16 cellular contexts compared by ENCODE assay signal in genomic region chr1:102853701-102854187, GRCh38.
"Had no signal": no experiment of that assay in that cellular context is flagged by ENCODE, and none has a peak within 500 bp of the region (broad histone marks: within the 10 kb centered on the region; RNA-seq: fewer than 3 reads in every experiment).

No MANE protein-coding gene starts in this region.

- H3K27ac ChIP-seq: body of pancreas, psoas muscle, uterus had no signal

- H3K27me3 ChIP-seq: body of pancreas, uterus had no signal

- H3K36me3 ChIP-seq: uterus had no signal

- H3K4me3 ChIP-seq: body of pancreas, psoas muscle, uterus had no signal

- H3K9me3 ChIP-seq: body of pancreas, psoas muscle, uterus had no signal

- H3K4me1 ChIP-seq: body of pancreas, psoas muscle, uterus had no signal

- ATAC-seq: body of pancreas, sciatic nerve had no signal

- DNase-seq: activated CD4-positive, alpha-beta memory T cell treated with anti-CD3 and anti-CD28 coated beads, Interleukin-2, amount 10 ng/mL, durations not matched to agents 7 days and 5 days; activated CD4-positive, alpha-beta T cell treated with anti-CD3 and anti-CD28 coated beads for 4 hours; activated naive CD4-positive, alpha-beta T cell treated with anti-CD3 and anti-CD28 coated beads, Interleukin-2, amount 50 U/mL, for 16 hours; activated T-cell treated with anti-CD3 and anti-CD28 coated beads, Interleukin-2, amount 50 U/mL, for 24 hours; amniotic stem cell; body of pancreas; central memory CD4-positive, alpha-beta T cell; effector CD8-positive, alpha-beta T cell; foreskin fibroblast; glutamatergic neuron; nephron progenitor cell; psoas muscle; T-helper 2 cell; uterus had no signal

- FAIRE-seq: endothelial cell of umbilical vein had no signal
